ENCODE assay signal across 26 cellular contexts in genomic region chr7:49497471-49497870, GRCh38.
"Had no signal": no experiment of that assay in that cellular context is flagged by ENCODE, and none has a peak within 500 bp of the region (broad histone marks: within the 10 kb centered on the region; RNA-seq: fewer than 3 reads in every experiment).

No MANE protein-coding gene starts in this region.

- ATAC-seq: naive thymus-derived CD8-positive, alpha-beta T cell; sciatic nerve; stimulated activated effector memory CD8-positive, alpha-beta T cell treated with anti-CD3 and anti-CD28 coated beads, Interleukin-12 subunit alpha, Interleukin-12 subunit beta, amount 100 ng/mL, for 72 hours; stimulated activated naive CD8-positive, alpha-beta T cell treated with anti-CD3 and anti-CD28 coated beads, Interleukin-15, amount 100 ng/mL, for 72 hours had no signal

- H3K9me3 ChIP-seq: breast epithelium, colonic mucosa, esophagus muscularis mucosa, left ventricle myocardium inferior, tibial artery had no signal

- DNase-seq: activated CD4-positive, alpha-beta memory T cell treated with anti-CD3 and anti-CD28 coated beads for 36 hours; activated CD4-positive, alpha-beta T cell treated with anti-CD3 and anti-CD28 coated beads for 4 hours; activated CD4-positive, CD25-positive, alpha-beta regulatory T cell; activated naive CD4-positive, alpha-beta T cell treated with anti-CD3 and anti-CD28 coated beads for 36 hours; activated naive CD8-positive, alpha-beta T cell treated with anti-CD3 and anti-CD28 coated beads, Interleukin-2, amount 10 ng/mL, durations not matched to agents 7 days and 5 days; activated T-cell treated with anti-CD3 and anti-CD28 coated beads, Interleukin-2, amount 50 U/mL, for 48 hours; amniotic stem cell; colonic mucosa; dorsolateral prefrontal cortex; glutamatergic neuron; kidney glomerular epithelial cell; left ventricle myocardium inferior; mammary epithelial cell; naive thymus-derived CD8-positive, alpha-beta T cell; posterior cingulate gyrus; small intestine; stimulated activated CD4-positive, alpha-beta T cell treated with anti-CD3 and anti-CD28 coated beads, Interleukin-2, amount 100 ng/mL, for 24 hours; stimulated activated naive CD8-positive, alpha-beta T cell treated with anti-CD3 and anti-CD28 coated beads, Interleukin-15, amount 100 ng/mL, for 72 hours; tibial artery had no signal

- H3K27me3 ChIP-seq: breast epithelium, colonic mucosa, esophagus muscularis mucosa, hepatocyte, neural progenitor cell, tibial artery had no signal

- H3K79me2 ChIP-seq: hepatocyte had no signal

- H3K4me2 ChIP-seq: hepatocyte, neural progenitor cell had no signal

- H3K4me1 ChIP-seq: breast epithelium, colonic mucosa, esophagus muscularis mucosa, left ventricle myocardium inferior, neural progenitor cell, tibial artery had no signal

- H3K4me3 ChIP-seq: breast epithelium, colonic mucosa, dorsolateral prefrontal cortex, esophagus muscularis mucosa, hepatocyte, left ventricle myocardium inferior, neural progenitor cell, tibial artery had no signal

- FAIRE-seq: frontal cortex, small intestine had no signal

- H3K36me3 ChIP-seq: breast epithelium, colonic mucosa, esophagus muscularis mucosa, left ventricle myocardium inferior, neural progenitor cell, tibial artery had no signal

- H3K27ac ChIP-seq: breast epithelium, colonic mucosa, dorsolateral prefrontal cortex, esophagus muscularis mucosa, hepatocyte, left ventricle myocardium inferior, neural progenitor cell, tibial artery had no signal

- H2AFZ ChIP-seq: hepatocyte, neural progenitor cell had no signal

- H3K9ac ChIP-seq: neural progenitor cell had no signal
